In the genomic region with DNA sequence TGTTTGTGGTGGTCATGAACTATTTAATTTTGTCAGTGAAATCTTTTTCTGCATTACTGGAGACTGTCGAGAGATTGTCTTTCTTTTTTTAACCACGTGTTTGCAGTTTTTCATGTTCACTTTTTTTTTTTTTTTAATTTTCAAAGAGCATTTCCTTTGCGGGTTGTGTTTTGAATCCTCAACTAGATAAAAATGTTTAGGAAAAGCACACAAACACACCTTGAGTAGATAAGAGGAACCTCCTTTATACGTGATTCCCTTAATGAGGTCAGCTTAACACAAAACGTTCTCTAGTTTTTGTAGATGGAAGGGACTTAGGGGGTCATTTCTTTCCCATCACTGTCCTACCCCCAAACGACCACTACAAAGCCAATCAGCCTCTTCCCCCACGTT, we compare ENCODE assay signal across 8 cellular contexts. TPM values are rescaled to one million over a fixed set of nuclear protein-coding genes. Genes with fewer than 3 reads are reported as not detected.
DNase-seq lines count a peak whose midpoint lies in the region; ATAC-seq and TF ChIP-seq lines count a peak whose summit lies in the region.

No MANE protein-coding gene starts in this region.

- in situ Hi-C loops in IMR-90 (cut with MboI; ENCODE audit: low sequenced_read_pairs), result no loop called here

- 0 out of 2 replicates have a peak overlapping the region, but pooled peaks have one; percentile 27 for H4K5ac ChIP-seq in IMR-90 (ENCODE audit: low read depth, low read length)

- no peaks in the 10 kb centered on the region for H3K27me3 ChIP-seq in IMR-90 (ENCODE audit: control insufficient read depth, insufficient read depth, low read length)
- H3K27me3 ChIP-seq in muscle layer of duodenum (ENCODE audit: low read depth, low read length), result no peaks in the 10 kb centered on the region

- H3K36me3 ChIP-seq in IMR-90 (ENCODE audit: control insufficient read depth, insufficient read depth, low read length) (no peaks in the 10 kb centered on the region), muscle layer of duodenum (ENCODE audit: control insufficient read depth in 1 of 2, insufficient read depth in 2 of 2, low read length in 2 of 2) (peaks cover 0 to 7% of the 10 kb centered on the region in 2 donors)

- no peak for TF ChIP-seq POLR2A in IMR-90 (IDR thresholded peaks at IDR 0.05; ENCODE audit: low read depth, low read length)

- no CpG with 5 or more reads among the region's 7 CpGs for WGBS in IMR-90 (ENCODE audit: extremely low coverage in 2 of 2, insufficient read length in 1 of 2), 2 experiments

- no peak overlapping the region; the same call in 1 of the 2 replicates for H2AK5ac ChIP-seq in IMR-90 (ENCODE audit: low read depth, low read length)

- peak overlapping the region; percentile 11; the same call in 1 of the 2 replicates for H3K4ac ChIP-seq in IMR-90 (ENCODE audit: low read depth, low read length)

- H2BK5ac ChIP-seq in IMR-90 (ENCODE audit: low read depth, low read length, poor library complexity, severe bottlenecking), result peak overlapping the region; percentile 5

- H2AK9ac ChIP-seq in IMR-90 (replicated peaks; ENCODE audit: low read depth, low read length, poor library complexity), result no peak overlapping the region

- CTCF ChIA-PET in IMR-90 (lab: Yijun Ruan, JAX) (no interaction called here), GM10248 (lab: Yijun Ruan, JAX) (interaction anchor here (1.3 to 2.9 kb wide), 4 partner anchors 9 to 343 kb away, joined by 3 to 11 read pairs (median 3); no protein-coding TSS in a partner anchor)

- H2BK15ac ChIP-seq in IMR-90 (ENCODE audit: low read depth, low read length), result no peak overlapping the region

- peaks cover 12% of the 10 kb centered on the region for H3K9me1 ChIP-seq in IMR-90 (ENCODE audit: insufficient read depth, low read length)

- POLR2A ChIA-PET in IMR-90 (lab: Charles Lee; ENCODE audit: unreplicated experiment), result interaction anchor here (0.6 kb wide), 1 partner anchor 13 kb away, joined by 3 read pairs; no protein-coding TSS in a partner anchor
- POLR2A ChIA-PET in GM10248 (lab: Yijun Ruan, JAX), result no interaction called here

- H3K4me1 ChIP-seq in IMR-90 (ENCODE audit: control insufficient read depth, insufficient read depth, low read length) (peaks cover 11% of the 10 kb centered on the region), muscle layer of duodenum (ENCODE audit: control insufficient read depth in 1 of 2, insufficient read depth in 2 of 2, low read length in 2 of 2) (peaks cover 7 to 22% of the 10 kb centered on the region in 2 donors)

- peak overlapping the region; percentile 17; the same call in 1 of the 2 replicates for H3K56ac ChIP-seq in IMR-90 (ENCODE audit: extremely low read depth, insufficient read depth, low read length)

- TF ChIP-seq CTCF in AG09309 (IDR thresholded peaks at IDR 0.05; ENCODE audit: control insufficient read depth, insufficient read depth, low read depth, low read length, missing control alignments), result no peak
- no peak for TF ChIP-seq CTCF in IMR-90 (conservative IDR thresholded peaks at IDR 0.05; ENCODE audit: low read depth, low read length)
- TF ChIP-seq CTCF in cardiac fibroblast (IDR thresholded peaks at IDR 0.05; ENCODE audit: low read depth, low read length), result no peak
- TF ChIP-seq CTCF in GM10248 (IDR thresholded peaks at IDR 0.05; ENCODE audit: control extremely low read depth, extremely low read depth, low read depth, missing control alignments), result no peak

- DNase-seq in AG09309 (ENCODE audit: low read depth), result no peak
- no peak for DNase-seq in IMR-90
- DNase-seq in cardiac fibroblast (ENCODE audit: low read depth in 2 of 2), result no peak
- no peak for DNase-seq in HuH-7 (ENCODE audit: low spot score)
- no peak for DNase-seq in GM10248 (ENCODE audit: extremely low spot score)
- DNase-seq in posterior cingulate gyrus, result no peak

- intact Hi-C loops in IMR-90 (cut with micrococcal nuclease) (loop anchor here (10.0 kb wide), 1 partner anchor 225 kb away; no protein-coding TSS in a partner anchor), posterior cingulate gyrus (cut with DNase I) (loop anchor here (2.0 to 5.0 kb wide), 4 partner anchors 41 to 277 kb away; partner anchors contain the start of genes CDNF, HSPA14, MEIG1 and MSANTD7)

- H2AFZ ChIP-seq in IMR-90 (replicated peaks; ENCODE audit: low read length, poor library complexity), result peak overlapping the region; percentile 100

- H3K4me2 ChIP-seq in IMR-90 (ENCODE audit: low read depth, low read length), result peak overlapping the region; percentile 95

- no peak overlapping the region for H2BK20ac ChIP-seq in IMR-90 (ENCODE audit: low read depth, low read length)

- H3K4me3 ChIP-seq in AG09309 (ENCODE audit: control insufficient read depth, low read depth, low read length), result peak overlapping the region; percentile 91
- peak overlapping the region; percentile 91 for H3K4me3 ChIP-seq in IMR-90 (ENCODE audit: insufficient read depth, low read depth, low read length)
- H3K4me3 ChIP-seq in cardiac fibroblast (replicated peaks in 1 of 2; ENCODE audit: low read depth in 2 of 2, low read length in 2 of 2), result peak overlapping the region; percentile 65 to 85
- peak overlapping the region; percentile 74 to 98 for H3K4me3 ChIP-seq in muscle layer of duodenum (ENCODE audit: low read depth in 1 of 2, low read length in 2 of 2)

- dilution Hi-C loops in IMR-90 (cut with HindIII; ENCODE audit: low sequenced_read_pairs, unreplicated experiment), result no loop called here

- no peak overlapping the region; the same call in 1 of the 2 replicates for H3K14ac ChIP-seq in IMR-90 (replicated peaks; ENCODE audit: low read depth, low read length)

- no peak for TF ChIP-seq RAD21 in IMR-90 (IDR thresholded peaks at IDR 0.05; ENCODE audit: low read length)

- peak overlapping the region; percentile 85 for H3K23ac ChIP-seq in IMR-90 (ENCODE audit: low read depth, low read length)

- BruUV-seq in IMR-90 (replicated peaks; lab: Mats Ljungman, UMichigan), result TSS peak; percentile 55

- no peak overlapping the region for H4K91ac ChIP-seq in IMR-90 (ENCODE audit: insufficient read depth, low read depth, low read length)

- H4K20me1 ChIP-seq in IMR-90 (ENCODE audit: insufficient read depth, low read length), result peaks cover 9% of the 10 kb centered on the region; the same call in 1 of the 2 replicates

- no peak overlapping the region for H2BK120ac ChIP-seq in IMR-90 (ENCODE audit: low read depth, low read length)

- no peak overlapping the region for H3K18ac ChIP-seq in IMR-90 (ENCODE audit: low read depth, low read length)

- H4K8ac ChIP-seq in IMR-90 (ENCODE audit: low read depth in 2 of 2, low read length in 2 of 2), result 0 out of 4 replicates have a peak overlapping the region, but pooled peaks of 1 of the 2 experiments have one; percentile 26

- ATAC-seq in IMR-90 (ENCODE audit: low read depth) (no peak), HG02938 (IDR thresholded peaks at IDR 0.05; ENCODE audit: unreplicated experiment) (no peak)

- H3K27ac ChIP-seq in IMR-90 (ENCODE audit: insufficient read depth, low read length) (peak overlapping the region; percentile 35; the same call in 1 of the 2 replicates), muscle layer of duodenum (ENCODE audit: low read length) (peak overlapping the region; percentile 32)

- H3K9ac ChIP-seq in IMR-90 (ENCODE audit: low read depth, low read length), result peak overlapping the region; percentile 82

- H3K79me1 ChIP-seq in IMR-90 (ENCODE audit: low read depth in 1 of 2, low read length in 2 of 2), result peaks cover 39 to 55% of the 10 kb centered on the region in 2 experiments

- H3K9me3 ChIP-seq in IMR-90 (ENCODE audit: control insufficient read depth, insufficient read depth, low read length), result no peaks in the 10 kb centered on the region
- no peaks in the 10 kb centered on the region for H3K9me3 ChIP-seq in muscle layer of duodenum (ENCODE audit: control insufficient read depth in 1 of 2, low read length in 2 of 2)

TF ChIP-seq in IMR-90, 13 proteins besides CTCF, POLR2A, EP300 and RAD21 (continues in another document):
- no peak for TF ChIP-seq RCOR1 (IDR thresholded peaks at IDR 0.05; ENCODE audit: insufficient replicate concordance, low read length)
- TF ChIP-seq CEBPB (IDR thresholded peaks at IDR 0.05; ENCODE audit: low read depth, low read length), result no peak
- TF ChIP-seq MAZ (IDR thresholded peaks at IDR 0.05; ENCODE audit: borderline replicate concordance, low read depth, low read length), result no peak
- TF ChIP-seq CHD1 (IDR thresholded peaks at IDR 0.05; ENCODE audit: low read depth, low read length), result no peak
- TF ChIP-seq RFX5 (IDR thresholded peaks at IDR 0.05; ENCODE audit: low read depth, low read length), result no peak
- TF ChIP-seq NFE2L2 (IDR thresholded peaks at IDR 0.05; ENCODE audit: low read depth, low read length), result no peak
- TF ChIP-seq MXI1 (IDR thresholded peaks at IDR 0.05; ENCODE audit: borderline replicate concordance, low read depth, low read length), result no peak
- TF ChIP-seq SMC3 (IDR thresholded peaks at IDR 0.05; ENCODE audit: low read depth, low read length), result no peak
- TF ChIP-seq ELK1 (IDR thresholded peaks at IDR 0.05; ENCODE audit: borderline replicate concordance, low read depth, low read length), result no peak
- no peak for TF ChIP-seq BHLHE40 (IDR thresholded peaks at IDR 0.05; ENCODE audit: low read depth, low read length)

RNA-seq across cellular contexts. Expression of gene SUV39H2, which starts 1.1 kb away (rescaled TPM):
- total RNA-seq in IMR-90 (2012; rRNA removed), result 14.5 and 23.3 TPM in 2 replicates
- 3.6 and 5.3 TPM in 2 replicates for polyA plus RNA-seq in IMR-90 (2012; rRNA removed)
- polyA plus RNA-seq in IMR-90 (2012; cell fraction: cytosol; rRNA removed), result 0.40 and 0.76 TPM in 2 replicates
- polyA plus RNA-seq in IMR-90 (2012; cell fraction: nucleus; rRNA removed; ENCODE audit: low replicate concordance), result 0.23 and 2.1 TPM in 2 replicates

RNA-seq across cellular contexts. Expression of gene HSPA14, which starts 41.7 kb away (rescaled TPM):
- 11.8 and 15.6 TPM in 2 replicates for total RNA-seq in IMR-90 (2012; rRNA removed)
- polyA plus RNA-seq in IMR-90 (2012; rRNA removed), result 8.7 and 10.3 TPM in 2 replicates
- polyA plus RNA-seq in IMR-90 (2012; cell fraction: cytosol; rRNA removed), result 2.3 and 3.8 TPM in 2 replicates
- polyA plus RNA-seq in IMR-90 (2012; cell fraction: nucleus; rRNA removed; ENCODE audit: low replicate concordance), result 2.2 and 12.8 TPM in 2 replicates

RNA-seq across cellular contexts. Expression of gene MSANTD7, which starts 41.7 kb away (rescaled TPM):
- total RNA-seq in IMR-90 (2012; rRNA removed), result 16.0 and 17.2 TPM in 2 replicates
- 4.2 and 4.7 TPM in 2 replicates for polyA plus RNA-seq in IMR-90 (2012; rRNA removed)
- polyA plus RNA-seq in IMR-90 (2012; cell fraction: cytosol; rRNA removed), result 1.5 and 2.0 TPM in 2 replicates
- 3.0 and 8.7 TPM in 2 replicates for polyA plus RNA-seq in IMR-90 (2012; cell fraction: nucleus; rRNA removed; ENCODE audit: low replicate concordance)

RNA-seq across cellular contexts. Expression of gene CDNF, which starts 42.0 kb away (rescaled TPM):
- 0.72 and 0.83 TPM in 2 replicates for total RNA-seq in IMR-90 (2012; rRNA removed)
- polyA plus RNA-seq in IMR-90 (2012; rRNA removed), result 1.1 and 1.3 TPM in 2 replicates
- polyA plus RNA-seq in IMR-90 (2012; cell fraction: cytosol; rRNA removed), result 0.54 and 1.3 TPM in 2 replicates
- 0.44 and 2.9 TPM in 2 replicates for polyA plus RNA-seq in IMR-90 (2012; cell fraction: nucleus; rRNA removed; ENCODE audit: low replicate concordance)
